ENCODE assay signal across 1 cellular context in the genomic region with DNA sequence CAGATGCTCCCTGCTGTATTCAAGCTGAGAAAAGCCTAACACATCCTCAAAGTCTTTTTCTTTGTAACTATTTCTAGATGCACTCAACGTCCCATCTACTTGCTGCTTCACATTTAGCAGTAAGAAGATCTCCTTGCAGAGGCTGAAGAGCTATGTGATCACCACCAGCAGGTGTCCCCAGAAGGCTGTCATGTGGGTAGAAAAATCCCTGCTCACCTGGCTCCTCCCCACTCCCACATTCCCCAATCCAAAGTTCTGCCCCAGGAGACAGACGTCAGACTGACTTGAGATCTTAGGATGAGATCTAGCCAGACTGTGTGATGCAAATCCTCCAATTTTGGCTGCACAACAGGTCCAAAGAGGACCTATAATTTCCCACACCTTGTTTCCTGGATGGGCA.
TF ChIP-seq lines count a peak whose summit lies in the region.

No MANE protein-coding gene starts in this region.

TF ChIP-seq in IMR-90, 13 proteins besides CTCF, POLR2A, EP300 and RAD21:
- TF ChIP-seq FOS (IDR thresholded peaks at IDR 0.05; ENCODE audit: low read depth, low read length) (no peak), RFX5 (IDR thresholded peaks at IDR 0.05; ENCODE audit: low read depth, low read length) (no peak), NFE2L2 (IDR thresholded peaks at IDR 0.05; ENCODE audit: low read depth, low read length) (no peak), MAZ (IDR thresholded peaks at IDR 0.05; ENCODE audit: borderline replicate concordance, low read depth, low read length) (no peak), SMC3 (IDR thresholded peaks at IDR 0.05; ENCODE audit: low read depth, low read length) (no peak), USF2 (IDR thresholded peaks at IDR 0.05; ENCODE audit: low read depth, low read length) (no peak), CEBPB (IDR thresholded peaks at IDR 0.05; ENCODE audit: low read depth, low read length) (no peak), CHD1 (IDR thresholded peaks at IDR 0.05; ENCODE audit: low read depth, low read length) (no peak), RCOR1 (IDR thresholded peaks at IDR 0.05; ENCODE audit: insufficient replicate concordance, low read length) (no peak), MAFK (IDR thresholded peaks at IDR 0.05; ENCODE audit: low read depth, low read length) (no peak), BHLHE40 (IDR thresholded peaks at IDR 0.05; ENCODE audit: low read depth, low read length) (no peak), MXI1 (IDR thresholded peaks at IDR 0.05; ENCODE audit: borderline replicate concordance, low read depth, low read length) (no peak)
- TF ChIP-seq, protein P1, sequence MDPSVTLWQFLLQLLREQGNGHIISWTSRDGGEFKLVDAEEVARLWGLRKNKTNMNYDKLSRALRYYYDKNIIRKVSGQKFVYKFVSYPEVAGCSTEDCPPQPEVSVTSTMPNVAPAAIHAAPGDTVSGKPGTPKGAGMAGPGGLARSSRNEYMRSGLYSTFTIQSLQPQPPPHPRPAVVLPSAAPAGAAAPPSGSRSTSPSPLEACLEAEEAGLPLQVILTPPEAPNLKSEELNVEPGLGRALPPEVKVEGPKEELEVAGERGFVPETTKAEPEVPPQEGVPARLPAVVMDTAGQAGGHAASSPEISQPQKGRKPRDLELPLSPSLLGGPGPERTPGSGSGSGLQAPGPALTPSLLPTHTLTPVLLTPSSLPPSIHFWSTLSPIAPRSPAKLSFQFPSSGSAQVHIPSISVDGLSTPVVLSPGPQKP (IDR thresholded peaks at IDR 0.05; ENCODE audit: borderline replicate concordance, low read depth, low read length), result no peak
